8 cellular contexts compared by ENCODE assay signal in genomic region chr2:118013724-118014491, GRCh38.
DNase-seq lines count a peak whose midpoint lies in the region; ATAC-seq lines count a peak whose summit lies in the region.

TSS of gene CCDC93 (minus strand) at chr2:118014070. CDS start at chr2:118013995, 75 bp downstream.

- H3K27ac ChIP-seq in caudate nucleus (ENCODE audit: low read depth, low read length): peak within 1 kb of the TSS; percentile 67

- DNase-seq in AG08395 (ENCODE audit: low spot score): peak; percentile 100
- peak; percentile 87 for DNase-seq in NCI-H345 (lab: John Stamatoyannopoulos, UW)
- peak; percentile 70 to 84 (median 73) for DNase-seq in activated CD4-positive, CD25-positive, alpha-beta regulatory T cell (lab: John Stamatoyannopoulos, UW)
- DNase-seq in caudate nucleus (lab: John Stamatoyannopoulos, UW): peak in 59 of 61 donors; percentile 7 to 88 (median 70)
- peak; percentile 84 for DNase-seq in iris pigment epithelial cell (ENCODE audit: low read depth)
- DNase-seq in stimulated activated CD4-positive, alpha-beta T cell treated with anti-CD3 and anti-CD28 coated beads, Interleukin-12 subunit alpha, Interleukin-12 subunit beta, amount 100 ng/mL, for 24 hours (ENCODE audit: low read depth in 2 of 2): peak; percentile 72 to 76

- ATAC-seq in GM18907 (IDR thresholded peaks at IDR 0.05; ENCODE audit: unreplicated experiment) (peak; percentile 92), HG03139 (IDR thresholded peaks at IDR 0.05; ENCODE audit: unreplicated experiment) (peak; percentile 90)

Comparison
In these comparisons a context has a peak if more than half of its experiments do, and no peak if none do; other contexts are left out.
1. Peak in every context shown above with its lines: DNase-seq, ATAC-seq and H3K27ac ChIP-seq.